9 cellular contexts compared by ENCODE assay signal in the genomic region with DNA sequence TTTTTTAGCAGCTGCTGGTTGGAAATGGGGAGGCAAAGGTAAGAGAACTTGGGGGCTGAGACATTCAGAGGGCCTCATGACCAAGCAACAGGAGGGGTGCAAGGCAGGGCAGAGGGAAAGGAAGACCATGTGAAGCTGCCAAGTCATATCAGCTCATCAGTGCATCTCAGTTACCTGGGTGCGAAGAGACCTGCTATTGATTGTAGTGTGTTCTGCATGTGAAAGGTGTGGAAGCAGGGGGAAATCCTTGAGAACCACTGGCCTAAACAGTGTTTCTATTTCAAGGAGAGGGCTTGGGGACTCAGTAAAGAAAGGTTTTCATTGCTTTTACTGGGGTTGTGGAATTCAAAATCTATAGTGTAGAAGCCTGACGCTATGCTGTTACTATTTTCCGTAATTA. TPM values are rescaled to one million over a fixed set of nuclear protein-coding genes. Genes with fewer than 3 reads are reported as not detected.
"Had no signal": no experiment of that assay in that cellular context is flagged by ENCODE, and none has a peak within 500 bp of the region (broad histone marks: within the 10 kb centered on the region; RNA-seq: fewer than 3 reads in every experiment).

No MANE protein-coding gene starts in this region.

- H3K4me3 Mint-ChIP-seq: IgD-negative memory B cell had no signal

- H3K4me2 ChIP-seq: KMS-11 had no signal

- H3K4me3 ChIP-seq: K562 had no signal

- H3K27ac ChIP-seq: HL-60, KMS-11 had no signal

- H3K36me3 Mint-ChIP-seq: IgD-negative memory B cell had no signal

- DNase-seq: IMR-90, KBM-7, KG1 had no signal

- H3K9me3 Mint-ChIP-seq: IgD-negative memory B cell had no signal

- H3K9ac ChIP-seq: KMS-11 had no signal

- H3K27ac Mint-ChIP-seq: IgD-negative memory B cell had no signal

- FAIRE-seq: HepG2, HTR-8/SVneo, K562 had no signal

- ATAC-seq: HepG2, K562 had no signal

RNA-seq across cellular contexts. Expression of a gene that starts 47.1 kb away (rescaled TPM):
- polyA plus RNA-seq: IgD-negative memory B cell, IMR-90 had no signal
